In genomic region chr7:158824028-158824427, GRCh38 we compare ENCODE assay signal across 8 cellular contexts. TPM values are rescaled to one million over a fixed set of nuclear protein-coding genes. Genes with fewer than 3 reads are reported as not detected.
DNase-seq lines count a peak whose midpoint lies in the region; ATAC-seq and TF ChIP-seq lines count a peak whose summit lies in the region.

No MANE protein-coding gene starts in this region.

- no peak overlapping the region for H3K4me3 ChIP-seq in CD8-positive, alpha-beta T cell (ENCODE audit: low read depth, low read length)
- H3K4me3 ChIP-seq in sigmoid colon, result no peak overlapping the region

- peak overlapping the region; percentile 85 for H3K27ac Mint-ChIP-seq in CD8-positive, alpha-beta T cell
- H3K27ac Mint-ChIP-seq in activated CD8-positive, alpha-beta T cell treated with anti-CD3 and anti-CD28 coated beads, Interleukin-2, amount 10 ng/mL, durations not matched to agents 7 days and 5 days, result peak overlapping the region; percentile 80

- H3K4me1 ChIP-seq in CD8-positive, alpha-beta T cell (ENCODE audit: insufficient read depth, low read length), result peaks cover 76% of the 10 kb centered on the region
- peaks cover 0 to 70% (median 66%) of the 10 kb centered on the region in 4 donors for H3K4me1 ChIP-seq in sigmoid colon

- no peak for TF ChIP-seq POLR2A in sigmoid colon (IDR thresholded peaks at IDR 0.05)

- intact Hi-C loops in CD8-positive, alpha-beta T cell (cut with DNase I, micrococcal nuclease), result loop anchor here in 1 of 2 experiments (1.0 kb wide), 1 partner anchor 12 kb away; no protein-coding TSS in a partner anchor
- intact Hi-C loops in sigmoid colon (cut with DNase I), result no loop called here

- CTCF ChIA-PET in CD8-positive, alpha-beta T cell (lab: Charles Lee), result interaction anchor here (1.1 to 4.8 kb wide), 5 partner anchors 8 to 153 kb away, joined by 3 to 17 read pairs (median 5); no protein-coding TSS in a partner anchor
- CTCF ChIA-PET in activated CD8-positive, alpha-beta T cell treated with anti-CD3 and anti-CD28 coated beads, Interleukin-2, amount 10 ng/mL, durations not matched to agents 7 days and 5 days (lab: Charles Lee), result interaction anchor here (1.3 to 2.1 kb wide), 3 partner anchors 9 to 153 kb away, joined by 7 to 14 read pairs (median 9); no protein-coding TSS in a partner anchor

- H3K27me3 Mint-ChIP-seq in CD8-positive, alpha-beta T cell (ENCODE audit: low read depth), result no peaks in the 10 kb centered on the region
- no peaks in the 10 kb centered on the region for H3K27me3 Mint-ChIP-seq in activated CD8-positive, alpha-beta T cell treated with anti-CD3 and anti-CD28 coated beads, Interleukin-2, amount 10 ng/mL, durations not matched to agents 7 days and 5 days (ENCODE audit: low read depth)

- peak; percentile 73 for ATAC-seq in CD8-positive, alpha-beta T cell
- ATAC-seq in GM21390 (IDR thresholded peaks at IDR 0.05; ENCODE audit: unreplicated experiment) (peak; percentile 68), HG03521 (IDR thresholded peaks at IDR 0.05; ENCODE audit: unreplicated experiment) (peak; percentile 68)
- ATAC-seq in activated CD8-positive, alpha-beta T cell treated with anti-CD3 and anti-CD28 coated beads, Interleukin-2, amount 10 ng/mL, durations not matched to agents 7 days and 5 days, result peak; percentile 71

- H3K9me3 ChIP-seq in CD8-positive, alpha-beta T cell (ENCODE audit: low read length), result no peaks in the 10 kb centered on the region
- H3K9me3 ChIP-seq in sigmoid colon, result no peaks in the 10 kb centered on the region

- H3K36me3 Mint-ChIP-seq in CD8-positive, alpha-beta T cell, result peaks cover 22% of the 10 kb centered on the region
- H3K36me3 Mint-ChIP-seq in activated CD8-positive, alpha-beta T cell treated with anti-CD3 and anti-CD28 coated beads, Interleukin-2, amount 10 ng/mL, durations not matched to agents 7 days and 5 days (ENCODE audit: low read depth), result peaks cover 36% of the 10 kb centered on the region

- POLR2A ChIA-PET in CD8-positive, alpha-beta T cell (lab: Charles Lee), result interaction anchor here (0.7 to 6.3 kb wide), 9 partner anchors 9 to 119 kb away, joined by 3 to 32 read pairs (median 4); no protein-coding TSS in a partner anchor
- POLR2A ChIA-PET in activated CD8-positive, alpha-beta T cell treated with anti-CD3 and anti-CD28 coated beads, Interleukin-2, amount 10 ng/mL, durations not matched to agents 7 days and 5 days (lab: Charles Lee), result interaction anchor here (0.6 to 3.8 kb wide), 10 partner anchors 8 to 119 kb away, joined by 3 to 29 read pairs (median 4); partner anchors contain the start of gene NCAPG2

- no peaks in the 10 kb centered on the region for H3K9me3 Mint-ChIP-seq in CD8-positive, alpha-beta T cell
- no peaks in the 10 kb centered on the region for H3K9me3 Mint-ChIP-seq in activated CD8-positive, alpha-beta T cell treated with anti-CD3 and anti-CD28 coated beads, Interleukin-2, amount 10 ng/mL, durations not matched to agents 7 days and 5 days (ENCODE audit: insufficient read depth)

- H3K27ac ChIP-seq in CD8-positive, alpha-beta T cell (ENCODE audit: low read depth, low read length), result peak overlapping the region; percentile 20
- peak overlapping the region; percentile 35 to 100 (median 42) for H3K27ac ChIP-seq in sigmoid colon

- no peak for TF ChIP-seq CTCF in CD8-positive, alpha-beta T cell (IDR thresholded peaks at IDR 0.05)
- no peak for TF ChIP-seq CTCF in sigmoid colon (IDR thresholded peaks at IDR 0.05)

- 31 to 63% methylated on average over 4 of the region's 4 CpGs for WGBS in sigmoid colon, 2 donors

- peaks cover 73% of the 10 kb centered on the region for H3K4me1 Mint-ChIP-seq in CD8-positive, alpha-beta T cell (ENCODE audit: low read depth)
- H3K4me1 Mint-ChIP-seq in activated CD8-positive, alpha-beta T cell treated with anti-CD3 and anti-CD28 coated beads, Interleukin-2, amount 10 ng/mL, durations not matched to agents 7 days and 5 days (ENCODE audit: low read depth), result peaks cover 68% of the 10 kb centered on the region

- no peaks in the 10 kb centered on the region for H3K27me3 ChIP-seq in CD8-positive, alpha-beta T cell (ENCODE audit: insufficient read depth, low read length)
- H3K27me3 ChIP-seq in sigmoid colon, result no peaks in the 10 kb centered on the region

- no peaks in the 10 kb centered on the region for H3K36me3 ChIP-seq in CD8-positive, alpha-beta T cell (ENCODE audit: insufficient read depth, low read length)
- H3K36me3 ChIP-seq in sigmoid colon, result peaks cover 0 to 5% (median 0%) of the 10 kb centered on the region in 4 donors

- no peak for TF ChIP-seq EP300 in sigmoid colon (IDR thresholded peaks at IDR 0.05)

- H3K4me3 Mint-ChIP-seq in CD8-positive, alpha-beta T cell, result peak overlapping the region; percentile 42
- H3K4me3 Mint-ChIP-seq in activated CD8-positive, alpha-beta T cell treated with anti-CD3 and anti-CD28 coated beads, Interleukin-2, amount 10 ng/mL, durations not matched to agents 7 days and 5 days, result peak overlapping the region; percentile 58

- peak; percentile 43 to 78 (median 60) for DNase-seq in CD8-positive, alpha-beta T cell
- DNase-seq in activated CD8-positive, alpha-beta T cell treated with anti-CD3 and anti-CD28 coated beads, Interleukin-2, amount 10 ng/mL, durations not matched to agents 7 days and 5 days, result peak; percentile 86
- DNase-seq in sigmoid colon (no peak), AG08395 (ENCODE audit: low spot score) (no peak), NCI-H2029 (lab: John Stamatoyannopoulos, UW) (no peak), inferior parietal cortex (ENCODE audit: extremely low spot score) (no peak)

RNA-seq across cellular contexts. Expression of gene ESYT2, which starts 5.3 kb away (rescaled TPM):
- 10 to 100 TPM; 76.8 to 84.4 TPM for total RNA-seq in CD8-positive, alpha-beta T cell
- total RNA-seq in activated CD8-positive, alpha-beta T cell treated with anti-CD3 and anti-CD28 coated beads, Interleukin-2, amount 10 ng/mL, durations not matched to agents 7 days and 5 days, result 10 to 100 TPM; 85.0 to 85.9 TPM
- 100 to 1,000 TPM; 105 to 127 (median 119) TPM for total RNA-seq in sigmoid colon
- 10 to 100 TPM in 2 of 3 donors, 1 to 10 TPM in 1; 6.9 to 38.6 (median 11.4) TPM for polyA plus RNA-seq in sigmoid colon

RNA-seq across cellular contexts. Expression of gene DYNC2I1, which starts 32.3 kb away (rescaled TPM):
- total RNA-seq in CD8-positive, alpha-beta T cell, result 10 to 100 TPM; 13.0 to 14.2 TPM
- total RNA-seq in activated CD8-positive, alpha-beta T cell treated with anti-CD3 and anti-CD28 coated beads, Interleukin-2, amount 10 ng/mL, durations not matched to agents 7 days and 5 days, result 10 to 100 TPM; 17.4 to 18.9 TPM
- 10 to 100 TPM; 22.1 to 35.3 (median 26.9) TPM for total RNA-seq in sigmoid colon
- polyA plus RNA-seq in sigmoid colon, result 100 to 1,000 TPM in 1 of 3 donors, 1 to 10 TPM in 2; 8.7 to 107 (median 9.6) TPM

Comparison
In these comparisons a context has a peak if more than half of its experiments do, and no peak if none do; other contexts are left out.
1. DNase-seq: peak in CD8-positive, alpha-beta T cell (7 of 7) and activated CD8-positive, alpha-beta T cell treated with anti-CD3 and anti-CD28 coated beads, Interleukin-2, amount 10 ng/mL, durations not matched to agents 7 days and 5 days (single experiment); none in sigmoid colon (single experiment), AG08395 (single experiment), NCI-H2029 (single experiment) and inferior parietal cortex (single experiment).
2. Peak in every context shown above with its lines, with median percentiles within 50 percentile points of each other: ATAC-seq.